ENCODE assay signal across 8 cellular contexts in genomic region chr5:96661841-96662724, GRCh38. TPM values are rescaled to one million over a fixed set of nuclear protein-coding genes. Genes with fewer than 3 reads are reported as not detected.
DNase-seq lines count a peak whose midpoint lies in the region; ATAC-seq and TF ChIP-seq lines count a peak whose summit lies in the region.

Gene CAST (plus strand): TSS chr5:96662376. CDS start chr5:96662423, 47 bp downstream.

- peak; percentile 55 for ATAC-seq in GM19463 (IDR thresholded peaks at IDR 0.05; ENCODE audit: unreplicated experiment)

- peak within 1 kb of the TSS; percentile 72 for H3K4me3 ChIP-seq in HL-60 (replicated peaks; ENCODE audit: insufficient read depth, low read length)
- H3K4me3 ChIP-seq in SJSA1, result peak within 1 kb of the TSS; percentile 89
- H3K4me3 ChIP-seq in osteoblast (ENCODE audit: insufficient read depth, low read length), result peak within 1 kb of the TSS; percentile 98
- peak within 1 kb of the TSS; percentile 90 for H3K4me3 ChIP-seq in thymus (ENCODE audit: low read length)

- H3K9me3 ChIP-seq in SJSA1 (replicated peaks) (no peaks in the 10 kb centered on the region), osteoblast (ENCODE audit: low read depth, low read length) (no peaks in the 10 kb centered on the region), thymus (ENCODE audit: control insufficient read depth) (no peaks in the 10 kb centered on the region)

- peaks cover 47% of the 10 kb centered on the region for H3K4me1 ChIP-seq in SJSA1 (replicated peaks)
- peaks cover 17% of the 10 kb centered on the region for H3K4me1 ChIP-seq in osteoblast (ENCODE audit: insufficient read depth, low read length)
- no peaks in the 10 kb centered on the region for H3K4me1 ChIP-seq in thymus (ENCODE audit: control insufficient read depth, insufficient read depth, low read length)

- no peak for TF ChIP-seq CTCF in HL-60 (IDR thresholded peaks at IDR 0.05; ENCODE audit: insufficient read depth, low read length)
- no peak for TF ChIP-seq CTCF in osteoblast (IDR thresholded peaks at IDR 0.05; ENCODE audit: extremely low read depth, low read depth, low read length)

- peaks cover 20% of the 10 kb centered on the region for H3K36me3 ChIP-seq in SJSA1
- no peaks in the 10 kb centered on the region for H3K36me3 ChIP-seq in osteoblast (ENCODE audit: insufficient read depth, low read length)
- no peaks in the 10 kb centered on the region for H3K36me3 ChIP-seq in thymus (ENCODE audit: control insufficient read depth, insufficient read depth)

- peak within 1 kb of the TSS; percentile 88 for H2AFZ ChIP-seq in osteoblast (ENCODE audit: low read length)

- DNase-seq in Caki2 (ENCODE audit: low read depth) (peak; percentile 95), HL-60 (ENCODE audit: low read depth in 1 of 2, low spot score in 1 of 2) (peak in 1 of 2 experiments; percentile 54), SJSA1 (ENCODE audit: low read depth in 1 of 2, low spot score in 2 of 2) (peak; percentile 88 to 95), germinal center (ENCODE audit: low spot score) (peak; percentile 85), osteoblast (ENCODE audit: insufficient read length, low spot score, missing footprints) (peak; percentile 96)
- peak; percentile 86 for DNase-seq in activated naive CD4-positive, alpha-beta T cell treated with anti-CD3 and anti-CD28 coated beads for 36 hours

- peaks cover 3% of the 10 kb centered on the region for H3K27me3 Mint-ChIP-seq in activated naive CD4-positive, alpha-beta T cell treated with anti-CD3 and anti-CD28 coated beads for 36 hours (ENCODE audit: low read depth)

- peaks cover 24% of the 10 kb centered on the region for H3K4me1 Mint-ChIP-seq in activated naive CD4-positive, alpha-beta T cell treated with anti-CD3 and anti-CD28 coated beads for 36 hours (ENCODE audit: low read depth)

- H3K4me3 Mint-ChIP-seq in activated naive CD4-positive, alpha-beta T cell treated with anti-CD3 and anti-CD28 coated beads for 36 hours, result peak within 1 kb of the TSS; percentile 96

- H3K27ac ChIP-seq in HL-60 (replicated peaks) (peak within 1 kb of the TSS; percentile 9; the same call in 1 of the 2 replicates), SJSA1 (peak within 1 kb of the TSS; percentile 84), osteoblast (ENCODE audit: low read depth, low read length) (peak within 1 kb of the TSS; percentile 79), thymus (ENCODE audit: low read depth) (peak within 1 kb of the TSS; percentile 91)

- no peaks in the 10 kb centered on the region for H3K9me3 Mint-ChIP-seq in activated naive CD4-positive, alpha-beta T cell treated with anti-CD3 and anti-CD28 coated beads for 36 hours

- under 1% methylated on average over 77 of the region's 77 CpGs for WGBS in thymus

- H4K20me1 ChIP-seq in osteoblast (ENCODE audit: insufficient read depth, low read length), result peaks cover 35% of the 10 kb centered on the region

- intact Hi-C loops in activated naive CD4-positive, alpha-beta T cell treated with anti-CD3 and anti-CD28 coated beads for 36 hours (cut with micrococcal nuclease), result loop anchor here (1.0 to 5.0 kb wide), 17 partner anchors 41 to 1107 kb away; partner anchors contain the start of genes ARSK, GLRX, RFESD and RIOK2

- H3K27ac Mint-ChIP-seq in activated naive CD4-positive, alpha-beta T cell treated with anti-CD3 and anti-CD28 coated beads for 36 hours, result peak within 1 kb of the TSS; percentile 96

- in situ Hi-C loops in Caki2 (cut with HindIII; ENCODE audit: low pct_unique_long_range_greater_than_20kb, low sequenced_read_pairs), result no loop called here

- H3K27me3 ChIP-seq in HL-60 (ENCODE audit: insufficient read depth, poor library complexity, severe bottlenecking) (no peaks in the 10 kb centered on the region), SJSA1 (replicated peaks) (no peaks in the 10 kb centered on the region; the same call in 1 of the 2 replicates), osteoblast (ENCODE audit: insufficient read depth, low read length) (no peaks in the 10 kb centered on the region), thymus (ENCODE audit: control insufficient read depth, insufficient read depth) (peaks cover 6% of the 10 kb centered on the region)

- peaks cover 47% of the 10 kb centered on the region for H3K79me2 ChIP-seq in osteoblast (ENCODE audit: insufficient read depth, low read length)

- peak within 1 kb of the TSS; percentile 98 for H3K4me2 ChIP-seq in osteoblast (ENCODE audit: insufficient read depth, low read length)

- H3K36me3 Mint-ChIP-seq in activated naive CD4-positive, alpha-beta T cell treated with anti-CD3 and anti-CD28 coated beads for 36 hours (ENCODE audit: low read depth), result no peaks in the 10 kb centered on the region

- CTCF ChIA-PET in activated naive CD4-positive, alpha-beta T cell treated with anti-CD3 and anti-CD28 coated beads for 36 hours (lab: Charles Lee), result interaction anchor here (1.0 to 1.3 kb wide), 4 partner anchors 8 to 90 kb away, joined by 4 to 5 read pairs (median 4); no protein-coding TSS in a partner anchor

RNA-seq across cellular contexts. Expression of gene CAST, which starts in this region (rescaled TPM):
- 54.8 and 63.5 TPM in 2 replicates for total RNA-seq in Caki2 (2014; rRNA removed; shearing (Covaris generic); ENCODE audit: low replicate concordance)
- 234 and 272 TPM in 2 replicates for total RNA-seq in SJSA1 (2014; rRNA removed; shearing (Covaris generic))
- total RNA-seq in activated naive CD4-positive, alpha-beta T cell treated with anti-CD3 and anti-CD28 coated beads for 36 hours, result 100 to 1,000 TPM; 118 to 122 TPM
- 278 and 281 TPM in 2 replicates for total RNA-seq in osteoblast
- 74.6 TPM for polyA plus RNA-seq in thymus

Comparison
In these comparisons a context has a peak if more than half of its experiments do, and no peak if none do; other contexts are left out.
1. H3K27ac ChIP-seq: peak in every context shown above with its lines; median percentile 91 in thymus; 84 in SJSA1; 79 in osteoblast; 9 in HL-60.